1 cellular context compared by ENCODE assay signal in the genomic region with DNA sequence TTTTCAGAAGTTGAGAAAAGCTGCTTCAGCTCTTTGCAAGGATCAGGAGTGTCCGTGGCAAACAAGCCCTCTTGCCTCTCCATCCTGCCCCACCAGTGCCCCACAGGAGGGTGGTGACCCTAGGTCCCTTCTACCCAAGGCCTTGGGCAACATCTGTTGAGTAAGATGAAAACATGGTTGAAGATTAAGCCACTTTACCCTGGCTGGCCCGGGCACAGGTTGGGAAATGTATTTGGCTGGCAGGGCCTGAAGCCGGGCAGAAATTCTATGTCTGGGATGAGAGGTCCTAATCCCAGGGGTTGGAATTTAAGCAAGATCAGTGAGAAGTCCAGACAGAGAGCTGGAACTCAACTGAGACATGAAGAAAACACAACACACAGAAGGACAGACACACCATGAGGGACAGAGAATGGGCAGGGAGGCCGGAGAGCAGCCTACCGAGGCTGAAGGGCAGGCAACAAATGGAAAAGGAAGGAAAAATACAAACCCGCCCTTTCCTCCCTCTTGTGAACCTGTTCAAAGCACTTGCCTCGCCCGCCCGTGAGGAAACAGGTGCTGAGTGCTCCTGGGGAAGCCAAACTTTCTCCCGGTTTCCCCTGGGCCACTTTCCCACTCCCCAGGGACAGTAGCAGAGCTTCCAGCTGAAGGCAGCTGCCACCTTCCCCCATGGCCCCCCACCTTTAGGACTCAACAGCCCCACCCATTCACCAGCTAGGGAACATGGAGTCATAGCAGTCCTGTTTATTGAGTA.
TF ChIP-seq lines count a peak whose summit lies in the region.

No MANE protein-coding gene starts in this region.

TF ChIP-seq in H1, 55 proteins besides CTCF, POLR2A, EP300 and RAD21 (continued from another document):
- TF ChIP-seq, protein P1, sequence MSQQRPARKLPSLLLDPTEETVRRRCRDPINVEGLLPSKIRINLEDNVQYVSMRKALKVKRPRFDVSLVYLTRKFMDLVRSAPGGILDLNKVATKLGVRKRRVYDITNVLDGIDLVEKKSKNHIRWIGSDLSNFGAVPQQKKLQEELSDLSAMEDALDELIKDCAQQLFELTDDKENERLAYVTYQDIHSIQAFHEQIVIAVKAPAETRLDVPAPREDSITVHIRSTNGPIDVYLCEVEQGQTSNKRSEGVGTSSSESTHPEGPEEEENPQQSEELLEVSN (IDR thresholded peaks at IDR 0.05): no peak
- no peak for TF ChIP-seq SP4 (IDR thresholded peaks at IDR 0.05; ENCODE audit: low read length)
- TF ChIP-seq MAFK (IDR thresholded peaks at IDR 0.05; ENCODE audit: low read depth, low read length): no peak
- TF ChIP-seq BACH1 (IDR thresholded peaks at IDR 0.05; ENCODE audit: low read length): no peak
- no peak for TF ChIP-seq RBBP5 (IDR thresholded peaks at IDR 0.05; ENCODE audit: borderline replicate concordance, low read depth, low read length)
- no peak for TF ChIP-seq MAX (IDR thresholded peaks at IDR 0.05)
- no peak for TF ChIP-seq RNF2 (IDR thresholded peaks at IDR 0.05; ENCODE audit: borderline replicate concordance, low read depth, low read length, missing control alignments, poor library complexity, severe bottlenecking)
- no peak for TF ChIP-seq CEBPB (IDR thresholded peaks at IDR 0.05; ENCODE audit: low read depth, low read length)
- TF ChIP-seq, protein P2, sequence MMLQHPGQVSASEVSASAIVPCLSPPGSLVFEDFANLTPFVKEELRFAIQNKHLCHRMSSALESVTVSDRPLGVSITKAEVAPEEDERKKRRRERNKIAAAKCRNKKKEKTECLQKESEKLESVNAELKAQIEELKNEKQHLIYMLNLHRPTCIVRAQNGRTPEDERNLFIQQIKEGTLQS (IDR thresholded peaks at IDR 0.05; ENCODE audit: insufficient read depth, low read depth, low read length): no peak
- TF ChIP-seq ZNF274 (IDR thresholded peaks at IDR 0.05; ENCODE audit: borderline replicate concordance, extremely low read depth, low read length): no peak
- no peak for TF ChIP-seq ASH2L (IDR thresholded peaks at IDR 0.05; ENCODE audit: low read length)
- no peak for TF ChIP-seq SIX5 (IDR thresholded peaks at IDR 0.05; ENCODE audit: low read depth, low read length)
